In genomic region chr2:152347076-152347475, GRCh38 we compare ENCODE assay signal across 14 cellular contexts. TPM values are rescaled to one million over a fixed set of nuclear protein-coding genes. Genes with fewer than 3 reads are reported as not detected.
DNase-seq lines count a peak whose midpoint lies in the region; ATAC-seq and TF ChIP-seq lines count a peak whose summit lies in the region.
"Had no signal": no experiment of that assay in that cellular context is flagged by ENCODE, and none has a peak within 500 bp of the region (broad histone marks: within the 10 kb centered on the region; RNA-seq: fewer than 3 reads in every experiment).

No MANE protein-coding gene starts in this region.

- intact Hi-C loops in upper lobe of right lung (cut with DNase I) = no loop called here

- H3K4me1 ChIP-seq in RWPE2 (ENCODE audit: insufficient read depth, poor library complexity, severe bottlenecking) (no peaks in the 10 kb centered on the region), upper lobe of right lung (no peaks in the 10 kb centered on the region)
- H3K4me1 ChIP-seq: body of pancreas had no signal

- no peak overlapping the region for H3K4me3 ChIP-seq in RWPE2 (ENCODE audit: severe bottlenecking)
- H3K4me3 ChIP-seq in foreskin fibroblast (ENCODE audit: low read depth in 1 of 2, low read length in 2 of 2) = no peak overlapping the region
- no peak overlapping the region for H3K4me3 ChIP-seq in upper lobe of right lung
- H3K4me3 ChIP-seq: body of pancreas had no signal

- H3K36me3 ChIP-seq in RWPE2 (ENCODE audit: low read depth) (peaks cover 31% of the 10 kb centered on the region), upper lobe of right lung (no peaks in the 10 kb centered on the region)

- peak; percentile 75 for ATAC-seq in RWPE2 (ENCODE audit: low read depth)
- ATAC-seq in upper lobe of right lung = peak; percentile 77
- no peak for ATAC-seq in GM19463 (IDR thresholded peaks at IDR 0.05; ENCODE audit: unreplicated experiment)
- ATAC-seq: body of pancreas, left colon, SK-N-SH treated with all-trans-retinoic acid at 6 μM for 48 hours had no signal

- H3K27me3 ChIP-seq in RWPE2 (ENCODE audit: insufficient read depth, poor library complexity, severe bottlenecking) (no peaks in the 10 kb centered on the region), upper lobe of right lung (no peaks in the 10 kb centered on the region)
- H3K27me3 ChIP-seq: body of pancreas had no signal

- no peaks in the 10 kb centered on the region for H3K9me3 ChIP-seq in RWPE2 (ENCODE audit: severe bottlenecking)
- no peaks in the 10 kb centered on the region for H3K9me3 ChIP-seq in upper lobe of right lung
- H3K9me3 ChIP-seq: body of pancreas had no signal

- H3K27ac ChIP-seq in RWPE2 (ENCODE audit: poor library complexity, severe bottlenecking) (no peak overlapping the region), upper lobe of right lung (no peak overlapping the region)
- H3K27ac ChIP-seq: body of pancreas, KMS-11, VCaP had no signal

- DNase-seq in H4 (ENCODE audit: low spot score) (peak; percentile 80), RWPE2 (ENCODE audit: low spot score) (no peak), foreskin fibroblast (peak; percentile 67 to 68), upper lobe of right lung (no peak), NCI-H1417 treated with DMSO at 0.1 percent for 48 hours (lab: John Stamatoyannopoulos, UW) (no peak)
- no peak for DNase-seq in activated effector memory CD4-positive, alpha-beta T cell treated with anti-CD3 and anti-CD28 coated beads, Interleukin-2, amount 50 U/mL, for 16 hours
- DNase-seq: body of pancreas; effector memory CD4-positive, alpha-beta T cell; left colon; NCI-H1417 had no signal

- TF ChIP-seq CTCF in RWPE2 (IDR thresholded peaks at IDR 0.05; ENCODE audit: poor library complexity, severe bottlenecking) (no peak), foreskin fibroblast (IDR thresholded peaks at IDR 0.05; ENCODE audit: low read depth, low read length) (no peak), upper lobe of right lung (IDR thresholded peaks at IDR 0.05) (no peak)

RNA-seq across cellular contexts. Expression of gene FMNL2, which starts 12.1 kb away (rescaled TPM):
- 7.7 and 10.6 TPM in 2 replicates for total RNA-seq in H4 (2014; rRNA removed; shearing (Covaris generic))
- total RNA-seq in upper lobe of right lung = 69.5 TPM

Comparison
In these comparisons a context has a peak if more than half of its experiments do, and no peak if none do; other contexts are left out.
1. DNase-seq: peak in H4 (single experiment) and foreskin fibroblast (2 of 2); none in RWPE2 (single experiment), upper lobe of right lung (single experiment), NCI-H1417 treated with DMSO at 0.1 percent for 48 hours (single experiment) and activated effector memory CD4-positive, alpha-beta T cell treated with anti-CD3 and anti-CD28 coated beads, Interleukin-2, amount 50 U/mL, for 16 hours (single experiment).